ENCODE assay signal across 2 cellular contexts in the genomic region with DNA sequence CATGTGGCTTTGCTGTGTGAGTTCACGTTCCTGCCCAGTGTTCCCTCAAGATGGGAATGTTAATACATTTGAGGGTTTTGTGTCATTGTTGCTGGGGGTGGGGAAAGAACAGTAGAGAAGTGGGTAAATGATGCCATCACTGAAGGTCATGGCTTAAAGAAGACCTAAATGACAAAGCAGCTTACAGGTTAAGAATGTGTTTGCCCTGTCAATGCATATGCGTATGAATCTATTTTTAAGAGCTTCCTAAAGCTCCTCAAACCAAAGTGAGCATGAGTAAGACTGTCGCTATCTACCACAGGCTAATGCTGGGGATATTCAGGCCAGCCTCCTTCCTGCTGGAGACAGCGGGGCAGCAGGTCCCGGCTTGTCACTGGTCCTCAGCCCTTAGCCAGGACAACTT.
TF ChIP-seq lines count a peak whose summit lies in the region.

No MANE protein-coding gene starts in this region.

TF ChIP-seq in GM23338, 12 proteins besides CTCF, POLR2A, EP300 and RAD21:
- TF ChIP-seq, protein P1, sequence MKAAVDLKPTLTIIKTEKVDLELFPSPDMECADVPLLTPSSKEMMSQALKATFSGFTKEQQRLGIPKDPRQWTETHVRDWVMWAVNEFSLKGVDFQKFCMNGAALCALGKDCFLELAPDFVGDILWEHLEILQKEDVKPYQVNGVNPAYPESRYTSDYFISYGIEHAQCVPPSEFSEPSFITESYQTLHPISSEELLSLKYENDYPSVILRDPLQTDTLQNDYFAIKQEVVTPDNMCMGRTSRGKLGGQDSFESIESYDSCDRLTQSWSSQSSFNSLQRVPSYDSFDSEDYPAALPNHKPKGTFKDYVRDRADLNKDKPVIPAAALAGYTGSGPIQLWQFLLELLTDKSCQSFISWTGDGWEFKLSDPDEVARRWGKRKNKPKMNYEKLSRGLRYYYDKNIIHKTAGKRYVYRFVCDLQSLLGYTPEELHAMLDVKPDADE (IDR thresholded peaks at IDR 0.05), result no peak
- TF ChIP-seq NANOG (IDR thresholded peaks at IDR 0.05; ENCODE audit: borderline replicate concordance) (no peak), EZH2phosphoT487 (IDR thresholded peaks at IDR 0.05; ENCODE audit: unreplicated experiment) (no peak), POLR2AphosphoS5 (IDR thresholded peaks at IDR 0.05; ENCODE audit: low read depth) (no peak), CREB1 (CRISPR knock-in tag; IDR thresholded peaks at IDR 0.05; ENCODE audit: low read depth) (no peak), EZH2 (IDR thresholded peaks at IDR 0.05; ENCODE audit: low read depth, unreplicated experiment) (no peak), ZNF114 (CRISPR knock-in tag; IDR thresholded peaks at IDR 0.05) (no peak)

TF ChIP-seq in H1, 55 proteins besides CTCF, POLR2A, EP300 and RAD21:
- TF ChIP-seq, protein P2, sequence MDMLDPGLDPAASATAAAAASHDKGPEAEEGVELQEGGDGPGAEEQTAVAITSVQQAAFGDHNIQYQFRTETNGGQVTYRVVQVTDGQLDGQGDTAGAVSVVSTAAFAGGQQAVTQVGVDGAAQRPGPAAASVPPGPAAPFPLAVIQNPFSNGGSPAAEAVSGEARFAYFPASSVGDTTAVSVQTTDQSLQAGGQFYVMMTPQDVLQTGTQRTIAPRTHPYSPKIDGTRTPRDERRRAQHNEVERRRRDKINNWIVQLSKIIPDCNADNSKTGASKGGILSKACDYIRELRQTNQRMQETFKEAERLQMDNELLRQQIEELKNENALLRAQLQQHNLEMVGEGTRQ (IDR thresholded peaks at IDR 0.05; ENCODE audit: low read length), result no peak
- TF ChIP-seq SRF (IDR thresholded peaks at IDR 0.05; ENCODE audit: low read depth, low read length), result no peak
- no peak for TF ChIP-seq RXRA (IDR thresholded peaks at IDR 0.05; ENCODE audit: insufficient read depth, low read depth, low read length)
- TF ChIP-seq KDM5A (IDR thresholded peaks at IDR 0.05; ENCODE audit: low read length), result no peak
- TF ChIP-seq EZH2 (IDR thresholded peaks at IDR 0.05; ENCODE audit: low read depth, low read length, severe bottlenecking), result no peak
- no peak for TF ChIP-seq KDM4A (IDR thresholded peaks at IDR 0.05; ENCODE audit: low read depth, low read length, severe bottlenecking)
- TF ChIP-seq NANOG (IDR thresholded peaks at IDR 0.05; ENCODE audit: insufficient read depth, low read depth, low read length, poor library complexity, severe bottlenecking), result no peak
